7 cellular contexts compared by ENCODE assay signal in genomic region chr18:25351773-25352628, GRCh38. TPM values are rescaled to one million over a fixed set of nuclear protein-coding genes. Genes with fewer than 3 reads are reported as not detected.
DNase-seq lines count a peak whose midpoint lies in the region; ATAC-seq and TF ChIP-seq lines count a peak whose summit lies in the region.

TSS of gene ZNF521 (minus strand) at chr18:25352166. CDS start at chr18:25350946, 1,220 bp downstream.

- intact Hi-C loops in sigmoid colon (cut with DNase I), result loop anchor here (1.0 to 10.0 kb wide), 5 partner anchors 25 to 955 kb away; partner anchors contain the start of gene OSBPL1A

- H3K9me3 ChIP-seq in iPS-20b (ENCODE audit: insufficient read depth, low read depth, low read length), result no peaks in the 10 kb centered on the region
- H3K9me3 ChIP-seq in sigmoid colon, result no peaks in the 10 kb centered on the region

- no peak for TF ChIP-seq CTCF in sigmoid colon (IDR thresholded peaks at IDR 0.05)

- H3K27ac ChIP-seq in iPS-20b (ENCODE audit: low read length), result no peak within 1 kb of the TSS
- H3K27ac ChIP-seq in sigmoid colon, result peak within 1 kb of the TSS; percentile 85 to 92 (median 88)

- H3K27me3 ChIP-seq in iPS-20b (ENCODE audit: insufficient read depth, low read length) (peaks cover 54% of the 10 kb centered on the region), sigmoid colon (peaks cover 0 to 4% (median 0%) of the 10 kb centered on the region in 3 donors)

- WGBS in sigmoid colon, 2 donors, result 0 to 1% methylated on average over 91 of the region's 91 CpGs

- peak within 1 kb of the TSS; percentile 95 for H3K4me3 ChIP-seq in iPS-20b (ENCODE audit: low read length)
- peak within 1 kb of the TSS; percentile 49 to 77 (median 65) for H3K4me3 ChIP-seq in sigmoid colon

- TF ChIP-seq POLR2A in GM18505 (IDR thresholded peaks at IDR 0.05; ENCODE audit: borderline replicate concordance, extremely low read depth, insufficient read depth, insufficient read length) (no peak), sigmoid colon (IDR thresholded peaks at IDR 0.05) (no peak)

- no peak for TF ChIP-seq EP300 in sigmoid colon (IDR thresholded peaks at IDR 0.05)

- H3K9ac ChIP-seq in iPS-20b (ENCODE audit: low read depth, low read length), result peak within 1 kb of the TSS; percentile 91

- H3K36me3 ChIP-seq in iPS-20b (ENCODE audit: insufficient read depth, low read depth, low read length), result no peaks in the 10 kb centered on the region
- H3K36me3 ChIP-seq in sigmoid colon, result no peaks in the 10 kb centered on the region

- ATAC-seq in GM18505 (IDR thresholded peaks at IDR 0.05; ENCODE audit: unreplicated experiment) (peak; percentile 69), HG02970 (IDR thresholded peaks at IDR 0.05; ENCODE audit: low FRiP score, unreplicated experiment) (peak; percentile 72)

- peak; percentile 87 to 89 for DNase-seq in NCI-H2081 (lab: John Stamatoyannopoulos, UW)
- peak; percentile 81 for DNase-seq in UCSD-AML1 (lab: John Stamatoyannopoulos, UW; ENCODE audit: unreplicated experiment)
- DNase-seq in central memory CD4-positive, alpha-beta T cell, result peak; percentile 24
- DNase-seq in sigmoid colon, result peak; percentile 94

- H3K4me1 ChIP-seq in iPS-20b (ENCODE audit: insufficient read depth, low read length) (peaks cover 8% of the 10 kb centered on the region; the same call in 1 of the 2 replicates), sigmoid colon (peaks cover 0 to 21% (median 4%) of the 10 kb centered on the region in 4 donors)

RNA-seq across cellular contexts. Expression of gene ZNF521, which starts in this region (rescaled TPM):
- total RNA-seq in sigmoid colon, result 10 to 100 TPM; 12.0 to 40.2 (median 22.7) TPM
- polyA plus RNA-seq in sigmoid colon, result 1 to 10 TPM in 2 of 3 donors, under 1 TPM in 1; 0.69 to 2.9 (median 1.2) TPM

Comparison
In these comparisons a context has a peak if more than half of its experiments do, and no peak if none do; other contexts are left out.
1. DNase-seq: peak in every context shown above with its lines; median percentile 94 in sigmoid colon; 88 in NCI-H2081; 81 in UCSD-AML1; 24 in central memory CD4-positive, alpha-beta T cell.